ENCODE assay signal across 24 cellular contexts in the genomic region with DNA sequence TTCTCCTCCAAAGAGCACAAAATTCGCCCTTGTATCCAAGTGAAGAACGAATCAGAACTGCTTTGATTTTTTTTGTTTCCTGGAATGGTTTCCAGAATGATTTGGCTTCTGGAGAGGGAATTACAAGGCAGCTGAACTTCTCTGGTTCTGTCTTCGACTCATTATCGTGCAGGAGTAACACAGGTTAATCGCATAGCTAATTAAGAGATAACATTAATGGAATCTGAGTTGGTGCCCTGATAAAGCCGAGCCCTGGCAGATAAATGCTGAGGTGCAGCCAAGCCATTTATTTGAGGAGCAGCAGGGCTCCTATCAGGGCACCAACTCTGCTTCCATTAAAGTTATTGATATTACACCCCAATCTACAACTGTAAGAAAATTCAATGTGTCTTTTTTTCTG.
A peak's percentile ranks its signal among the peaks of the same experiment; 100 is the strongest.
DNase-seq lines count a peak whose midpoint lies in the region; ATAC-seq and TF ChIP-seq lines count a peak whose summit lies in the region.
"Had no signal": no experiment of that assay in that cellular context is flagged by ENCODE, and none has a peak within 500 bp of the region (broad histone marks: within the 10 kb centered on the region; RNA-seq: fewer than 3 reads in every experiment).

No MANE protein-coding gene starts in this region.

- no peak overlapping the region for H3K18ac ChIP-seq in trophoblast cell (ENCODE audit: low read length)

- H4K91ac ChIP-seq in trophoblast cell (ENCODE audit: low read depth, low read length), result no peak overlapping the region

- H2AFZ ChIP-seq in SK-N-SH (ENCODE audit: low read depth), result no peak overlapping the region
- no peak overlapping the region for H2AFZ ChIP-seq in neural progenitor cell (replicated peaks)
- no peak overlapping the region for H2AFZ ChIP-seq in trophoblast cell (ENCODE audit: insufficient read depth, low read length, poor library complexity)
- H2AFZ ChIP-seq: GM23248 had no signal

- H3K27me3 Mint-ChIP-seq in endodermal cell (ENCODE audit: insufficient read depth), result no peaks in the 10 kb centered on the region
- peaks cover 5% of the 10 kb centered on the region for H3K27me3 Mint-ChIP-seq in neural progenitor cell (ENCODE audit: insufficient read depth, low read depth)
- H3K27me3 Mint-ChIP-seq: CD4-positive, alpha-beta T cell had no signal

- intact Hi-C loops in stomach (cut with DNase I; ENCODE audit: low total_unique reads), result no loop called here

- H4K8ac ChIP-seq in trophoblast cell (ENCODE audit: low read depth, low read length), result no peak overlapping the region

- H3K9me3 ChIP-seq in SK-N-SH (no peaks in the 10 kb centered on the region), endodermal cell (ENCODE audit: control insufficient read depth, low read length) (no peaks in the 10 kb centered on the region), neural progenitor cell (ENCODE audit: low read depth) (no peaks in the 10 kb centered on the region), stomach (no peaks in the 10 kb centered on the region), trophoblast cell (ENCODE audit: insufficient read depth, low read depth, low read length) (no peaks in the 10 kb centered on the region)
- H3K9me3 ChIP-seq: A549; BE2C; BLaER1 treated with 17β-estradiol and CSF1 and Interleukin-3, amounts not matched to agents 10 nM and 100 nM had no signal

- H3K79me2 ChIP-seq in SK-N-SH (ENCODE audit: insufficient read depth) (no peaks in the 10 kb centered on the region), neural progenitor cell (ENCODE audit: low read depth) (no peaks in the 10 kb centered on the region), trophoblast cell (ENCODE audit: control insufficient read depth, insufficient read depth, low read length, poor library complexity) (no peaks in the 10 kb centered on the region)

- H3K4me1 Mint-ChIP-seq in endodermal cell, result peaks cover 72% of the 10 kb centered on the region
- H3K4me1 Mint-ChIP-seq in neural progenitor cell, result peaks cover 28% of the 10 kb centered on the region
- H3K4me1 Mint-ChIP-seq: CD14-positive monocyte; CD8-positive, alpha-beta memory T cell had no signal

- H3K27me3 ChIP-seq in SK-N-SH (ENCODE audit: insufficient read depth) (peaks cover 9% of the 10 kb centered on the region; the same call in 1 of the 2 replicates), endodermal cell (ENCODE audit: control insufficient read depth, insufficient read depth, low read length, poor library complexity, severe bottlenecking) (no peaks in the 10 kb centered on the region), neural progenitor cell (no peaks in the 10 kb centered on the region), stomach (no peaks in the 10 kb centered on the region), trophoblast cell (ENCODE audit: insufficient read depth, low read length) (no peaks in the 10 kb centered on the region)
- H3K27me3 ChIP-seq: BE2C; BLaER1 treated with 17β-estradiol and CSF1 and Interleukin-3, amounts not matched to agents 10 nM and 100 nM had no signal

- no peak for TF ChIP-seq POLR2A in stomach (IDR thresholded peaks at IDR 0.05)

- H3K14ac ChIP-seq in trophoblast cell (ENCODE audit: low read length), result no peak overlapping the region

- H3K36me3 ChIP-seq in SK-N-SH (replicated peaks in 1 of 2; ENCODE audit: control insufficient read depth in 1 of 2, insufficient read depth in 2 of 2, low read length in 1 of 2) (no peaks in the 10 kb centered on the region), endodermal cell (ENCODE audit: control insufficient read depth, insufficient read depth, low read length) (no peaks in the 10 kb centered on the region), neural progenitor cell (no peaks in the 10 kb centered on the region), stomach (no peaks in the 10 kb centered on the region), trophoblast cell (ENCODE audit: control insufficient read depth in 1 of 2, insufficient read depth in 2 of 2, low read length in 2 of 2) (no peaks in the 10 kb centered on the region)
- H3K36me3 ChIP-seq: BE2C; BLaER1 treated with 17β-estradiol and CSF1 and Interleukin-3, amounts not matched to agents 10 nM and 100 nM had no signal

- DNase-seq in SK-N-SH (peak; percentile 12), endodermal cell (no peak), neural progenitor cell (ENCODE audit: low spot score) (no peak), stomach (peak; percentile 36), trophoblast cell (no peak)
- no peak for DNase-seq in activated naive CD4-positive, alpha-beta T cell treated with anti-CD3 and anti-CD28 coated beads, Interleukin-2, amount 50 U/mL, for 72 hours (ENCODE audit: low spot score in 2 of 2)
- DNase-seq: 8988T; ACHN; AML-193; BE2C; CD4-positive, alpha-beta T cell; CD8-positive, alpha-beta memory T cell; DMS 273 treated with DMSO at 0.1 percent for 48 hours; DMS79; EL; GF-D8; GM23248; H9 had no signal

- H2BK120ac ChIP-seq in trophoblast cell (ENCODE audit: insufficient read depth, low read length, poor library complexity), result no peak overlapping the region

- TF ChIP-seq EP300 in SK-N-SH (IDR thresholded peaks at IDR 0.05; ENCODE audit: borderline replicate concordance in 1 of 2, low read depth in 1 of 2, low read length in 1 of 2), result no peak
- no peak for TF ChIP-seq EP300 in stomach (IDR thresholded peaks at IDR 0.05)

- H3K4ac ChIP-seq in trophoblast cell (ENCODE audit: low read depth, low read length), result no peak overlapping the region

- H2AK5ac ChIP-seq in trophoblast cell (ENCODE audit: low read length), result no peak overlapping the region

- no peaks in the 10 kb centered on the region for H3K9me3 Mint-ChIP-seq in endodermal cell
- no peaks in the 10 kb centered on the region for H3K9me3 Mint-ChIP-seq in neural progenitor cell
- no peaks in the 10 kb centered on the region for H3K9me3 Mint-ChIP-seq in activated naive CD4-positive, alpha-beta T cell treated with anti-CD3 and anti-CD28 coated beads, Interleukin-2, amount 50 U/mL, for 72 hours
- H3K9me3 Mint-ChIP-seq: CD4-positive, alpha-beta T cell; H9 had no signal

- 27% methylated on average over 6 of the region's 6 CpGs for WGBS in SK-N-SH (ENCODE audit: low lambda C conversion rate)
- 52 to 92% methylated on average over 5 to 6 of the region's 6 CpGs for WGBS in endodermal cell (ENCODE audit: insufficient coverage in 1 of 2, insufficient read length in 1 of 2), 2 experiments
- WGBS in stomach, 5 donors, result 24 to 42% (median 36%) methylated on average over 6 of the region's 6 CpGs
- no CpG with 5 or more reads among the region's 6 CpGs for WGBS in trophoblast cell (ENCODE audit: extremely low coverage, insufficient coverage, insufficient read length)

- H4K20me1 ChIP-seq in SK-N-SH (ENCODE audit: insufficient read depth), result no peaks in the 10 kb centered on the region
- no peaks in the 10 kb centered on the region for H4K20me1 ChIP-seq in neural progenitor cell (ENCODE audit: low read depth)
- H4K20me1 ChIP-seq: BLaER1 treated with 17β-estradiol and CSF1 and Interleukin-3, amounts not matched to agents 10 nM and 100 nM had no signal

- no peaks in the 10 kb centered on the region for H3K36me3 Mint-ChIP-seq in endodermal cell (ENCODE audit: low read depth)
- no peaks in the 10 kb centered on the region for H3K36me3 Mint-ChIP-seq in neural progenitor cell
- no peaks in the 10 kb centered on the region for H3K36me3 Mint-ChIP-seq in activated naive CD4-positive, alpha-beta T cell treated with anti-CD3 and anti-CD28 coated beads, Interleukin-2, amount 50 U/mL, for 72 hours
- H3K36me3 Mint-ChIP-seq: CD14-positive monocyte had no signal

- POLR2A ChIA-PET in SK-N-SH (lab: Yijun Ruan, JAX), result no interaction called here

- CTCF ChIA-PET in SK-N-SH (lab: Yijun Ruan, JAX), result interaction anchor here (1.1 to 1.2 kb wide), 2 partner anchors 11 to 41 kb away, joined by 3 read pairs; no protein-coding TSS in a partner anchor

- no peaks in the 10 kb centered on the region for H3K9me2 ChIP-seq in SK-N-SH

- ATAC-seq in SK-N-SH treated with all-trans-retinoic acid at 6 μM for 48 hours, result no peak
- ATAC-seq in HG03378 (IDR thresholded peaks at IDR 0.05; ENCODE audit: unreplicated experiment), result no peak
- ATAC-seq in activated naive CD4-positive, alpha-beta T cell treated with anti-CD3 and anti-CD28 coated beads, Interleukin-2, amount 50 U/mL, for 72 hours, result no peak
- ATAC-seq: A549, HCT116 had no signal

- TF ChIP-seq CTCF in SK-N-SH (IDR thresholded peaks at IDR 0.05), result no peak
- TF ChIP-seq CTCF in endodermal cell (conservative IDR thresholded peaks at IDR 0.05), result no peak
- no peak for TF ChIP-seq CTCF in neural progenitor cell (IDR thresholded peaks at IDR 0.05)
- no peak for TF ChIP-seq CTCF in stomach (IDR thresholded peaks at IDR 0.05)

- no peak overlapping the region for H2BK5ac ChIP-seq in trophoblast cell (ENCODE audit: low read depth, low read length, poor library complexity)

- H3K79me1 ChIP-seq in trophoblast cell (ENCODE audit: low read length), result no peaks in the 10 kb centered on the region

- H3K9ac ChIP-seq in SK-N-SH, result no peak overlapping the region
- H3K9ac ChIP-seq in endodermal cell (ENCODE audit: extremely low read depth, low read length, poor library complexity, severe bottlenecking), result no peak overlapping the region
- H3K9ac ChIP-seq in neural progenitor cell, result no peak overlapping the region
- no peak overlapping the region for H3K9ac ChIP-seq in trophoblast cell (ENCODE audit: low read length)
- H3K9ac ChIP-seq: BLaER1 treated with 17β-estradiol and CSF1 and Interleukin-3, amounts not matched to agents 10 nM and 100 nM; GM23248 had no signal

- H3K4me3 Mint-ChIP-seq in endodermal cell (no peak overlapping the region), neural progenitor cell (no peak overlapping the region)
- H3K4me3 Mint-ChIP-seq: CD14-positive monocyte; CD4-positive, alpha-beta T cell; CD8-positive, alpha-beta memory T cell; H9 had no signal

- H2BK12ac ChIP-seq in trophoblast cell (ENCODE audit: low read length), result no peak overlapping the region

- H3K23ac ChIP-seq in trophoblast cell (ENCODE audit: low read length), result no peak overlapping the region

- peaks cover 0 to 11% of the 10 kb centered on the region in 2 experiments; a peak in 1 of 4 replicates for H3K4me1 ChIP-seq in SK-N-SH (ENCODE audit: control insufficient read depth in 1 of 2, insufficient read depth in 2 of 2, low read depth in 1 of 2, low read length in 1 of 2)
- peaks cover 32% of the 10 kb centered on the region for H3K4me1 ChIP-seq in endodermal cell (ENCODE audit: control insufficient read depth, insufficient read depth, low read length)
- peaks cover 46% of the 10 kb centered on the region for H3K4me1 ChIP-seq in neural progenitor cell
- H3K4me1 ChIP-seq in stomach, result peaks cover 0 to 26% (median 8%) of the 10 kb centered on the region in 4 donors
- no peaks in the 10 kb centered on the region for H3K4me1 ChIP-seq in trophoblast cell (ENCODE audit: control insufficient read depth in 1 of 2, insufficient read depth in 2 of 2, low read length in 2 of 2)
- H3K4me1 ChIP-seq: A549, BE2C had no signal

- no peak overlapping the region for H3K27ac Mint-ChIP-seq in endodermal cell
- H3K27ac Mint-ChIP-seq in neural progenitor cell, result no peak overlapping the region
- H3K27ac Mint-ChIP-seq in activated naive CD4-positive, alpha-beta T cell treated with anti-CD3 and anti-CD28 coated beads, Interleukin-2, amount 50 U/mL, for 72 hours, result no peak overlapping the region
- H3K27ac Mint-ChIP-seq: CD4-positive, alpha-beta T cell; CD8-positive, alpha-beta memory T cell; H9 had no signal

- H3K4me3 ChIP-seq in SK-N-SH (ENCODE audit: low read depth in 2 of 2, low read length in 1 of 2) (no peak overlapping the region), endodermal cell (ENCODE audit: low read length) (peak overlapping the region; percentile 41), neural progenitor cell (no peak overlapping the region), stomach (no peak overlapping the region), trophoblast cell (ENCODE audit: low read depth, low read length) (no peak overlapping the region)
- H3K4me3 ChIP-seq: A549; BLaER1 treated with 17β-estradiol and CSF1 and Interleukin-3, amounts not matched to agents 10 nM and 100 nM; GM23248 had no signal

- no peak overlapping the region for H3K27ac ChIP-seq in SK-N-SH (ENCODE audit: low read depth in 2 of 2, low read length in 1 of 2)
- no peak overlapping the region for H3K27ac ChIP-seq in endodermal cell (ENCODE audit: low read depth, low read length)
- H3K27ac ChIP-seq in neural progenitor cell, result no peak overlapping the region
- H3K27ac ChIP-seq in stomach, result no peak overlapping the region
- H3K27ac ChIP-seq in trophoblast cell (ENCODE audit: low read depth, low read length), result no peak overlapping the region
- H3K27ac ChIP-seq: A549; BLaER1 treated with 17β-estradiol and CSF1 and Interleukin-3, amounts not matched to agents 10 nM and 100 nM; GM23248 had no signal

- H3K4me2 ChIP-seq in SK-N-SH (no peak overlapping the region), neural progenitor cell (peak overlapping the region; percentile 61), trophoblast cell (ENCODE audit: low read length) (no peak overlapping the region)
- H3K4me2 ChIP-seq: A549; BLaER1 treated with 17β-estradiol and CSF1 and Interleukin-3, amounts not matched to agents 10 nM and 100 nM had no signal

- H4K12ac ChIP-seq in trophoblast cell (ENCODE audit: low read depth, low read length), result no peak overlapping the region

- no peaks in the 10 kb centered on the region for H3F3A ChIP-seq in SK-N-SH (replicated peaks; ENCODE audit: insufficient read depth)
- H3F3A ChIP-seq in neural progenitor cell (ENCODE audit: low read depth), result peaks cover 10% of the 10 kb centered on the region

- no peak for TF ChIP-seq RAD21 in SK-N-SH (IDR thresholded peaks at IDR 0.05; ENCODE audit: low read length)

Comparison
In these comparisons a context has a peak if more than half of its experiments do, and no peak if none do; other contexts are left out.
1. DNase-seq: peak in SK-N-SH (single experiment) and stomach (single experiment); none in endodermal cell (single experiment), neural progenitor cell (single experiment), trophoblast cell (0 of 2) and activated naive CD4-positive, alpha-beta T cell treated with anti-CD3 and anti-CD28 coated beads, Interleukin-2, amount 50 U/mL, for 72 hours (0 of 2).